ENCODE assay signal across 8 cellular contexts in genomic region chr7:135661311-135662122, GRCh38. TPM values are rescaled to one million over a fixed set of nuclear protein-coding genes. Genes with fewer than 3 reads are reported as not detected.
DNase-seq lines count a peak whose midpoint lies in the region; ATAC-seq, FAIRE-seq and TF ChIP-seq lines count a peak whose summit lies in the region.

No MANE protein-coding gene starts in this region.

- H4K5ac ChIP-seq in H9 (ENCODE audit: insufficient read length, low read depth, low read length), result no peak overlapping the region

- peaks cover 4% of the 10 kb centered on the region for H3K79me1 ChIP-seq in H9 (ENCODE audit: insufficient read depth, low read depth, low read length, poor library complexity, severe bottlenecking)

- H3K9ac ChIP-seq in H9 (ENCODE audit: extremely low read depth, insufficient read length, low read length) (peak overlapping the region; percentile 7), OCI-LY3 (ENCODE audit: low read length) (peak overlapping the region; percentile 75)

- no peak overlapping the region for H3K23ac ChIP-seq in H9 (ENCODE audit: insufficient read length, low read depth, low read length)

- POLR2A ChIA-PET in naive thymus-derived CD8-positive, alpha-beta T cell (lab: Charles Lee), result no interaction called here

- H3K18ac ChIP-seq in H9 (ENCODE audit: insufficient read length, low read depth, low read length), result no peak overlapping the region

- H2BK12ac ChIP-seq in H9 (ENCODE audit: insufficient read length, low read depth, low read length), result no peak overlapping the region

- H3K27me3 ChIP-seq in H9 (ENCODE audit: insufficient read depth, low read length) (no peaks in the 10 kb centered on the region), OCI-LY3 (ENCODE audit: low read depth, low read length) (no peaks in the 10 kb centered on the region), ectodermal cell (ENCODE audit: control insufficient read depth, insufficient read depth, low read length, poor library complexity, severe bottlenecking) (no peaks in the 10 kb centered on the region)

- H3K36me3 ChIP-seq in OCI-LY3 (replicated peaks; ENCODE audit: low read depth, low read length) (no peaks in the 10 kb centered on the region), ectodermal cell (ENCODE audit: control insufficient read depth, insufficient read depth, low read length) (no peaks in the 10 kb centered on the region)

- H3K79me2 ChIP-seq in H9 (ENCODE audit: insufficient read depth, low read length) (peaks cover 2% of the 10 kb centered on the region; the same call in 1 of the 2 replicates), OCI-LY3 (ENCODE audit: low read length) (peaks cover 40% of the 10 kb centered on the region)

- no peak overlapping the region for H4K8ac ChIP-seq in H9 (replicated peaks; ENCODE audit: insufficient read length, low read depth, low read length)

- no peak overlapping the region for H2BK20ac ChIP-seq in H9 (ENCODE audit: low read depth, low read length, poor library complexity, severe bottlenecking)

- H3K4me1 ChIP-seq in H9 (ENCODE audit: insufficient read depth, low read length), result no peaks in the 10 kb centered on the region
- H3K4me1 ChIP-seq in OCI-LY3 (ENCODE audit: low read length), result peaks cover 17% of the 10 kb centered on the region; the same call in 1 of the 2 replicates
- peaks cover 10% of the 10 kb centered on the region for H3K4me1 ChIP-seq in ectodermal cell (ENCODE audit: control insufficient read depth, insufficient read depth, low read length)

- H3K36me3 Mint-ChIP-seq in CD14-positive monocyte (peaks cover 4 to 6% of the 10 kb centered on the region in 2 donors), H9 (ENCODE audit: insufficient read depth in 1 of 3, low read depth in 3 of 3) (peaks cover 2 to 9% (median 3%) of the 10 kb centered on the region in 3 experiments; a peak in 6 of 7 replicates)
- peaks cover 0 to 5% (median 4%) of the 10 kb centered on the region in 3 donors for H3K36me3 Mint-ChIP-seq in naive thymus-derived CD8-positive, alpha-beta T cell

- H3K4me1 Mint-ChIP-seq in CD14-positive monocyte, result peaks cover 45% of the 10 kb centered on the region
- peaks cover 14 to 24% of the 10 kb centered on the region in 2 experiments for H3K4me1 Mint-ChIP-seq in H9
- peaks cover 21 to 42% (median 40%) of the 10 kb centered on the region in 4 donors for H3K4me1 Mint-ChIP-seq in naive thymus-derived CD8-positive, alpha-beta T cell

- no peak for TF ChIP-seq CTCF in CD14-positive monocyte (IDR thresholded peaks at IDR 0.05)
- TF ChIP-seq CTCF in H9 (conservative IDR thresholded peaks at IDR 0.05), result no peak
- no peak for TF ChIP-seq CTCF in OCI-LY3 (IDR thresholded peaks at IDR 0.05; ENCODE audit: low read depth, low read length)

- no peak overlapping the region for H2AK5ac ChIP-seq in H9 (ENCODE audit: insufficient read length, low read length)

- peaks cover 0 to 2% (median 0%) of the 10 kb centered on the region in 7 donors for H3K9me3 Mint-ChIP-seq in CD14-positive monocyte
- no peaks in the 10 kb centered on the region for H3K9me3 Mint-ChIP-seq in H9
- H3K9me3 Mint-ChIP-seq in naive thymus-derived CD8-positive, alpha-beta T cell, result peaks cover 0 to 3% (median 0%) of the 10 kb centered on the region in 9 donors

- H3K9me3 ChIP-seq in H9 (ENCODE audit: control insufficient read depth, low read depth, low read length) (no peaks in the 10 kb centered on the region), OCI-LY3 (ENCODE audit: insufficient read depth, low read length) (no peaks in the 10 kb centered on the region), ectodermal cell (ENCODE audit: control insufficient read depth, low read length) (no peaks in the 10 kb centered on the region)

- intact Hi-C loops in CD14-positive monocyte (cut with micrococcal nuclease), result loop anchor here (5.0 to 10.0 kb wide), 6 partner anchors 147 to 1017 kb away; partner anchors contain the start of genes BPGM (in 1 of the 2), CNOT4 (in 1 of the 2) and MTPN (in 1 of the 2)

- H2BK5ac ChIP-seq in H9 (ENCODE audit: insufficient read length, low read length), result no peak overlapping the region

- H3K23me2 ChIP-seq in H9 (ENCODE audit: insufficient read length, low read depth, low read length, poor library complexity, severe bottlenecking), result peaks cover 3% of the 10 kb centered on the region

- H3K14ac ChIP-seq in H9 (ENCODE audit: insufficient read depth, low read length), result no peak overlapping the region

- no peak overlapping the region for H3K27ac ChIP-seq in H9 (ENCODE audit: insufficient read length, low read depth, low read length)
- H3K27ac ChIP-seq in OCI-LY3 (ENCODE audit: low read length), result peak overlapping the region; percentile 20
- no peak overlapping the region for H3K27ac ChIP-seq in ectodermal cell (ENCODE audit: insufficient read depth, low read depth, low read length, poor library complexity, severe bottlenecking)

- H3K56ac ChIP-seq in H9 (ENCODE audit: insufficient read length, low read depth, low read length), result no peak overlapping the region

- H3K4ac ChIP-seq in H9 (ENCODE audit: low read depth, low read length), result no peak overlapping the region

- H3K27ac Mint-ChIP-seq in CD14-positive monocyte (peak overlapping the region in 5 of 7 donors; percentile 6 to 96 (median 78)), H9 (peak overlapping the region; percentile 38 to 88 (median 44); a peak in 4 of 7 replicates)
- peak overlapping the region; percentile 84 to 97 (median 90) for H3K27ac Mint-ChIP-seq in naive thymus-derived CD8-positive, alpha-beta T cell

- no peak for FAIRE-seq in RCC 7860 (lab: Jason Lieb, UNC)

- WGBS in H9 (ENCODE audit: extremely low coverage, insufficient read length, low lambda C conversion rate), result 100% methylated on average over 1 of the region's 14 CpGs
- WGBS in ectodermal cell, 2 experiments, result 84 to 86% methylated on average over 14 of the region's 14 CpGs

- H3T11ph ChIP-seq in H9 (ENCODE audit: low read length), result no peak overlapping the region

- H3K4me2 ChIP-seq in H9 (ENCODE audit: insufficient read depth, insufficient read length, low read length) (peak overlapping the region; percentile 86), OCI-LY3 (ENCODE audit: low read length) (peak overlapping the region; percentile 84)

- H2BK15ac ChIP-seq in H9 (ENCODE audit: low read depth, low read length), result no peak overlapping the region

- no peak overlapping the region for H4K91ac ChIP-seq in H9 (ENCODE audit: insufficient read length, low read depth, low read length)

- no peak overlapping the region for H2BK120ac ChIP-seq in H9 (ENCODE audit: low read depth, low read length, poor library complexity, severe bottlenecking)

- DNase-seq in CD14-positive monocyte (ENCODE audit: low spot score) (no peak), H9 (no peak), dermis blood vessel endothelial cell (no peak), RCC 7860 (ENCODE audit: low spot score) (no peak)
- DNase-seq in naive thymus-derived CD8-positive, alpha-beta T cell, result peak in 1 of 10 donors; percentile 1

- H3K27me3 Mint-ChIP-seq in CD14-positive monocyte (ENCODE audit: low read depth in 3 of 3) (no peaks in the 10 kb centered on the region), H9 (ENCODE audit: low read depth) (no peaks in the 10 kb centered on the region)
- H3K27me3 Mint-ChIP-seq in naive thymus-derived CD8-positive, alpha-beta T cell, result no peaks in the 10 kb centered on the region

- H2AFZ ChIP-seq in H9 (ENCODE audit: low read length) (no peak overlapping the region), OCI-LY3 (ENCODE audit: low read depth, low read length) (peak overlapping the region; percentile 93)

- H3K4me3 Mint-ChIP-seq in CD14-positive monocyte (peak overlapping the region; percentile 87 to 95), H9 (peak overlapping the region; percentile 93 to 99)
- peak overlapping the region; percentile 85 to 98 (median 94) for H3K4me3 Mint-ChIP-seq in naive thymus-derived CD8-positive, alpha-beta T cell

- peak; percentile 2 to 10 for ATAC-seq in naive thymus-derived CD8-positive, alpha-beta T cell
- no peak for ATAC-seq in GM18498 (IDR thresholded peaks at IDR 0.05; ENCODE audit: unreplicated experiment)

- H4K20me1 ChIP-seq in H9 (ENCODE audit: control insufficient read depth, insufficient read depth, insufficient read length) (no peaks in the 10 kb centered on the region), OCI-LY3 (ENCODE audit: insufficient read depth, low read length) (no peaks in the 10 kb centered on the region; the same call in 1 of the 2 replicates)

- H3K4me3 ChIP-seq in OCI-LY3 (ENCODE audit: low read length) (peak overlapping the region; percentile 99), ectodermal cell (ENCODE audit: insufficient read depth, low read depth, low read length) (peak overlapping the region; percentile 96)

RNA-seq across cellular contexts. Expression of gene STMP1, which starts 0.8 kb away (rescaled TPM):
- 100 to 1,000 TPM in 1 of 2 donors, 10 to 100 TPM in 1; 88.8 to 108 TPM for polyA plus RNA-seq in CD14-positive monocyte
- 38.4 and 39.6 TPM in 2 replicates for total RNA-seq in H9 (2021)
- polyA plus RNA-seq in ectodermal cell (2013, experiment 1 of 4), result 69.4 TPM
- 72.5 TPM for polyA plus RNA-seq in ectodermal cell (2013, experiment 2 of 4)
- 55.8 TPM for polyA plus RNA-seq in ectodermal cell (2013, experiment 3 of 4)
- 60.2 TPM for polyA plus RNA-seq in ectodermal cell (2013, experiment 4 of 4)
- 10 to 100 TPM; 26.8 to 31.1 TPM for total RNA-seq in naive thymus-derived CD8-positive, alpha-beta T cell
- 10 to 100 TPM; 46.5 to 56.6 (median 55.4) TPM for polyA plus RNA-seq in naive thymus-derived CD8-positive, alpha-beta T cell
- 7.3 and 7.9 TPM in 2 replicates for total RNA-seq in dermis blood vessel endothelial cell
